In genomic region chr20:6702144-6702543, GRCh38 we compare ENCODE assay signal across 15 cellular contexts.
"Had no signal": no experiment of that assay in that cellular context is flagged by ENCODE, and none has a peak within 500 bp of the region (broad histone marks: within the 10 kb centered on the region; RNA-seq: fewer than 3 reads in every experiment).

No MANE protein-coding gene starts in this region.

- H3K4me3 ChIP-seq: ovary, tibial artery, vagina had no signal

- H3K27me3 Mint-ChIP-seq: activated naive CD4-positive, alpha-beta T cell treated with anti-CD3 and anti-CD28 coated beads, Interleukin-2, amount 10 ng/mL, durations not matched to agents 7 days and 5 days had no signal

- H3K4me3 Mint-ChIP-seq: activated naive CD4-positive, alpha-beta T cell treated with anti-CD3 and anti-CD28 coated beads, Interleukin-2, amount 10 ng/mL, durations not matched to agents 7 days and 5 days; brain; endodermal cell; neural crest cell; T-helper 2 cell treated with Interferon-gamma antibody and Interleukin-4, amounts not matched to agents 5 μg/mL and 100 μg/mL, for 36 hours had no signal

- H3K4me1 Mint-ChIP-seq: activated naive CD4-positive, alpha-beta T cell treated with anti-CD3 and anti-CD28 coated beads, Interleukin-2, amount 10 ng/mL, durations not matched to agents 7 days and 5 days; brain; neural crest cell had no signal

- H3K27me3 ChIP-seq: ovary, tibial artery, vagina had no signal

- H3K36me3 Mint-ChIP-seq: activated naive CD4-positive, alpha-beta T cell treated with anti-CD3 and anti-CD28 coated beads, Interleukin-2, amount 10 ng/mL, durations not matched to agents 7 days and 5 days; brain had no signal

- ATAC-seq: esophagus mucosa, left lobe of liver had no signal

- H3K9me3 ChIP-seq: ovary, tibial artery, vagina had no signal

- H3K9me3 Mint-ChIP-seq: activated T-helper 2 cell treated with anti-CD3 and anti-CD28 coated beads, Interferon-gamma antibody, Interleukin-2, Interleukin-4, amounts not matched to agents 10 μg/mL and 5 μg/mL and 100 μg/mL, durations not matched to agents 14 hours and 24 hours and 36 hours; endodermal cell; neural crest cell had no signal

- H3K36me3 ChIP-seq: ovary, tibial artery, vagina had no signal

- DNase-seq: activated naive CD4-positive, alpha-beta T cell treated with anti-CD3 and anti-CD28 coated beads, Interleukin-2, amount 10 ng/mL, durations not matched to agents 7 days and 5 days; endodermal cell; glutamatergic neuron; mesendoderm; ovary; retina; stimulated activated CD4-positive, alpha-beta T cell treated with anti-CD3 and anti-CD28 coated beads, Interleukin-4, amount 100 ng/mL, for 4 hours; tibial artery had no signal

- H3K27ac ChIP-seq: ovary, vagina had no signal

- H3K27ac Mint-ChIP-seq: activated naive CD4-positive, alpha-beta T cell treated with anti-CD3 and anti-CD28 coated beads, Interleukin-2, amount 10 ng/mL, durations not matched to agents 7 days and 5 days; activated T-helper 2 cell treated with anti-CD3 and anti-CD28 coated beads, Interferon-gamma antibody, Interleukin-2, Interleukin-4, amounts not matched to agents 10 μg/mL and 5 μg/mL and 100 μg/mL, durations not matched to agents 14 hours and 24 hours and 36 hours; brain; endodermal cell; T-helper 2 cell treated with Interferon-gamma antibody and Interleukin-4, amounts not matched to agents 5 μg/mL and 100 μg/mL, for 36 hours had no signal
